8 cellular contexts compared by ENCODE assay signal in the genomic region with DNA sequence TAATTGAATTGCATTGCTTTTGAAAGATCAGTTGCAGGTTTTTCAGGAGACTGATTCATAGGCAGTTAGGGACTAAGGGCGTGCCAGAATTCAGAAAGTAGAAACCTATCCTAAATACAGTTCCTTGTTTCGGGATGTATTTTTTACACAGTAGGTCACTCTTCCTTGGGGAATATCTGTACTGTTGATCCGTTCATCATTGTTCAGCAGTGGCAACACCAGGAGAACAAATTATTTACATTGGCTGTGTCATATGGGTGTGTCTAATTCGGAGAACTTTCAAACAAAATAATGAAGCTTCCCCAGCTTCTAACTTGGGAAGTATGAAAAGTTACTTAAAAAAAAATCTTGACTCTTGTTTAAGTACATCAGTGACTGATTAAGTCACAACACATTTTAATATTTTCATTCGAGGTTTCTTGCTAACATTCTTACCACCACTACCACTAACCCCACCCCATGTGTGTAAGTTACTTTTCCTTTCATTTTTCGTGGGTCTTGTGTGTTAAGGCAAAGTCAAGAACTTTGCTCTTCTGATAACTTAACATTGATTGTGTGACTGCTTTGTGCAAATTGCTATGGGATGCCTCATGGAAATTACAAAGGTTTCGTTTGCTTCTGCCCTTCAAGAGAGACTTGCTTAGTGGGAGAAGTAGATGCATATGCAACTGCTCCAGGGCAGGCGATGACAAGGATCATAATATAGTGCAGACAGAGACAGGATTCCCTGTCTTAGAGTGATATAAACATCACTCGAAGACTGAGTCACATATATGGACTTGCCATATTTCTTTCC. TPM values are rescaled to one million over a fixed set of nuclear protein-coding genes. Genes with fewer than 3 reads are reported as not detected.
DNase-seq lines count a peak whose midpoint lies in the region; ATAC-seq and TF ChIP-seq lines count a peak whose summit lies in the region.

No MANE protein-coding gene starts in this region.

- peak; percentile 17 for DNase-seq in GM10266 (ENCODE audit: extremely low spot score)
- peak; percentile 44 for DNase-seq in NAMALWA (ENCODE audit: low spot score)
- no peak for DNase-seq in chondrocyte (ENCODE audit: low spot score)
- DNase-seq in midbrain (lab: John Stamatoyannopoulos, UW): peak; percentile 19
- DNase-seq in NCI-H345 treated with DMSO at 0.1 percent for 48 hours (lab: John Stamatoyannopoulos, UW; ENCODE audit: unreplicated experiment): no peak
- DNase-seq in nephron progenitor cell: no peak
- DNase-seq in effector CD8-positive, alpha-beta T cell (lab: John Stamatoyannopoulos, UW): no peak

- H3K27ac Mint-ChIP-seq in chondrocyte (ENCODE audit: unreplicated experiment) (peak overlapping the region; percentile 64), nephron progenitor cell (no peak overlapping the region)

- H3K9me3 Mint-ChIP-seq in chondrocyte (ENCODE audit: low read depth) (no peaks in the 10 kb centered on the region), nephron progenitor cell (no peaks in the 10 kb centered on the region)

- peaks cover 19% of the 10 kb centered on the region for H3K4me1 Mint-ChIP-seq in chondrocyte (ENCODE audit: low read depth)
- no peaks in the 10 kb centered on the region for H3K4me1 Mint-ChIP-seq in nephron progenitor cell

- H3K36me3 Mint-ChIP-seq in chondrocyte (ENCODE audit: low read depth) (no peaks in the 10 kb centered on the region), nephron progenitor cell (ENCODE audit: low read depth) (no peaks in the 10 kb centered on the region)

- TF ChIP-seq CTCF in GM10266 (IDR thresholded peaks at IDR 0.05; ENCODE audit: control insufficient read depth, insufficient read depth, low read depth, missing control alignments) (no peak), chondrocyte (IDR thresholded peaks at IDR 0.05) (no peak), nephron progenitor cell (IDR thresholded peaks at IDR 0.05) (no peak)

- H3K27me3 Mint-ChIP-seq in chondrocyte (ENCODE audit: low read depth): no peaks in the 10 kb centered on the region
- H3K27me3 Mint-ChIP-seq in nephron progenitor cell (ENCODE audit: low read depth, poor library complexity): no peaks in the 10 kb centered on the region

- H3K4me3 Mint-ChIP-seq in chondrocyte (ENCODE audit: unreplicated experiment): peak overlapping the region; percentile 72
- no peak overlapping the region for H3K4me3 Mint-ChIP-seq in nephron progenitor cell

- peak; percentile 58 for ATAC-seq in GM21576 (IDR thresholded peaks at IDR 0.05; ENCODE audit: unreplicated experiment)

RNA-seq across cellular contexts. Expression of a gene that starts 43.8 kb away (rescaled TPM):
- total RNA-seq in chondrocyte: 8.3 to 17.2 TPM (median 13.5 TPM) in 3 replicates

Comparison
In these comparisons a context has a peak if more than half of its experiments do, and no peak if none do; other contexts are left out.
1. DNase-seq: peak in GM10266 (single experiment), NAMALWA (single experiment) and midbrain (single experiment); none in chondrocyte (single experiment), NCI-H345 treated with DMSO at 0.1 percent for 48 hours (single experiment), nephron progenitor cell (single experiment) and effector CD8-positive, alpha-beta T cell (single experiment).